ENCODE assay signal across 1 cellular context in the genomic region with DNA sequence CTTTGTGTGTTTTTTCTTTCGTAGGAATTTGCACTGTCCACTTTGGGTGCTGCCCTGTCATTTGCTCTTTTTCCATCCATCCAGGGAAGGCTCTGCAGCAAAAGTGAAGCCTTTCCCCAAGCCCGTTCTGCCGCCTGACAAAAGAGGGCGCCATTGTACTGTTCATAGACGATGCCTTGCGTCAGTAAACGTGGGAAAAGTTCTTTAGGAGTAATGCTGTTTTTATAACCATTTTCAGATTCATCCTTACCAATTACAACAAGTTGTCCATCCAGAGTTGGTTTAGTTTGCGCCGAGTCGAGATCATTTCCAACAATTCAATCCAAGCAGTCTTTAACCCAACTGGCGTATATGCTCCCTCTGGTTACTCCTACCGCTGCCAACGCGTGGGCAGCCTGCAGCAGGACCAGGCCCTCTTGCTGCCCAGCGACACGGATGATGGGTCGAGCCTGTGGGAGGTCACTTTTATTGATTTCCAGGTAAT.
TF ChIP-seq lines count a peak whose summit lies in the region.

No MANE protein-coding gene starts in this region.

TF ChIP-seq in H1, 55 proteins besides CTCF, POLR2A, EP300 and RAD21 (continued from another document):
- TF ChIP-seq SIN3A (conservative IDR thresholded peaks at IDR 0.05 in 1 of 2, IDR thresholded peaks at IDR 0.05 in 1 of 2; ENCODE audit: low read depth in 1 of 2, low read length in 2 of 2) (0 out of 4 replicates have a peak, but pooled peaks of 1 of the 2 experiments have one; percentile 19), TAF1 (IDR thresholded peaks at IDR 0.05; ENCODE audit: low read depth, low read length) (no peak), GTF2F1 (IDR thresholded peaks at IDR 0.05; ENCODE audit: borderline replicate concordance, low read depth, low read length) (no peak), HDAC6 (IDR thresholded peaks at IDR 0.05; ENCODE audit: low read depth, low read length) (no peak), RNF2 (IDR thresholded peaks at IDR 0.05; ENCODE audit: borderline replicate concordance, low read depth, low read length, missing control alignments, poor library complexity, severe bottlenecking) (no peak), SAP30 (IDR thresholded peaks at IDR 0.05; ENCODE audit: insufficient read depth, insufficient replicate concordance, low read length) (no peak), EZH2 (IDR thresholded peaks at IDR 0.05; ENCODE audit: low read depth, low read length, severe bottlenecking) (no peak), KDM4A (IDR thresholded peaks at IDR 0.05; ENCODE audit: low read depth, low read length, severe bottlenecking) (no peak), ZNF274 (IDR thresholded peaks at IDR 0.05; ENCODE audit: borderline replicate concordance, extremely low read depth, low read length) (no peak)
- TF ChIP-seq, protein P1, sequence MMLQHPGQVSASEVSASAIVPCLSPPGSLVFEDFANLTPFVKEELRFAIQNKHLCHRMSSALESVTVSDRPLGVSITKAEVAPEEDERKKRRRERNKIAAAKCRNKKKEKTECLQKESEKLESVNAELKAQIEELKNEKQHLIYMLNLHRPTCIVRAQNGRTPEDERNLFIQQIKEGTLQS (IDR thresholded peaks at IDR 0.05; ENCODE audit: insufficient read depth, low read depth, low read length): peak; percentile 33; the same call in 1 of the 2 replicates
